1 cellular context compared by ENCODE assay signal in the genomic region with DNA sequence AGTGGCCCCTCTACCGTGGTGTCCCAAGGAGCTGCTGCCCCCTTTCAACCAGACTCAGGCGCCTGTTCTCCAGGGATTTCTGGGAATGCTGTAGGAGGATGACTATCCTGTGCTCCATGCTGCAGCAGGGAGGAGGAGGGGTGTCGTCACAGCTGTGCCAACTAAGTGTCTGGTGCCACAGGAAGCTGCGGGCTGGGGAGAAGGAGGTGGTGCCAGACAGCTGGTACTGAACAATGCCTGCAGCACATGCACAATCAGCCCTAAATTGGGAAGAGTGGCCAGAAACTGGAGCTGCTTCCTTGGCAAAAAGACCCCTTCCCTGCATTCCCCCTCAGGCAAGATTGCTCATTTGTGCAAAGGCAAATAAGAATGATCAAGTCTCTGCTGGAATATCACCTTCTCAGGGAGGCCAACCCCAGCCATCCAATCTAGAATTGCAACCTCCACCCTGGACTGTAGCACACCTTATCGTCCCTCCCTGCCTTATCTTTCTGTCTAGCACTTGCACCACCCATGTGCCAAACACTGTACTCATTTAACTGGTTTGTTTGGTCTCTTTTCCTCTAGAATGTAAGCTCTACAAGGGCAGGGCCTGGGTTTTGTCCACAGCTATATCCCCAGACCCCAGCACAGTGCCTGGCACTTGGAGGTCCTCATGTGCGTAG.
A peak's percentile ranks its signal among the peaks of the same experiment; 100 is the strongest.
TF ChIP-seq lines count a peak whose summit lies in the region.

No MANE protein-coding gene starts in this region.

TF ChIP-seq in SK-N-SH, 30 proteins besides CTCF, POLR2A, EP300 and RAD21:
- 0 out of 2 replicates have a peak, but pooled peaks have one; percentile 33 for TF ChIP-seq NFIC (IDR thresholded peaks at IDR 0.05; ENCODE audit: borderline replicate concordance)
- TF ChIP-seq GATA2 (CRISPR knock-in tag; IDR thresholded peaks at IDR 0.05), result no peak
- no peak for TF ChIP-seq MEF2A (IDR thresholded peaks at IDR 0.05; ENCODE audit: borderline replicate concordance, low read depth)
- TF ChIP-seq TCF12 (IDR thresholded peaks at IDR 0.05), result peak; percentile 29; the same call in 1 of the 2 replicates
- TF ChIP-seq, protein P1, sequence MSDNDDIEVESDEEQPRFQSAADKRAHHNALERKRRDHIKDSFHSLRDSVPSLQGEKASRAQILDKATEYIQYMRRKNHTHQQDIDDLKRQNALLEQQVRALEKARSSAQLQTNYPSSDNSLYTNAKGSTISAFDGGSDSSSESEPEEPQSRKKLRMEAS (IDR thresholded peaks at IDR 0.05; ENCODE audit: low read depth), result no peak
